In the genomic region with DNA sequence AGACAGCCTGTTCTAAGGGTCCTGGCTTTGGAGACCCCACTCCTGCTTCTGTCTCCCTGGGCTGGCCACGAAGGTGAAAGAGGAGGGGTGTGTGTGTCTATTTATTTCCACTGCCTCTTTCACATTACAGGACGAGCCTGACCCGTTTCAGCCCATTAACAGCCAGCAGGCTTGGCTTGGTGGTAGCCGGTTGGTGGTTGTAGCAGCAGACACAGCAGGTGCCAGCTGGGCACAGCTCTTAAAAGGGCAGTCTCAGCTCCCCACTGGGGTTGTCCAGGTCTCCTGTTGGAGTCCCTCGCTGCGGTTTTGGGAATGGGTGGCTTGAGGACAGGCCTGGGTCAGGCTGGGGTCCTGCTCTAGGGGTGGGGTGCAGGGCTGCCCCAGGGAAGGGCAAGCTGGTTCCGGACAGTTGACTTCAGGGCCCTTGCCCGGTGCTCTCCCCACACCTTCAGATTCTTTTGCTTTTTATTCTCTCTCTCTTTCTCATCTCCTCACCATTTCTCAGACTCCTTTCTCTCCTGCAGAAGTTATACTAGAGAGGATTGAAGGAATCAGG, we compare ENCODE assay signal across 24 cellular contexts.
"Had no signal": no experiment of that assay in that cellular context is flagged by ENCODE, and none has a peak within 500 bp of the region (broad histone marks: within the 10 kb centered on the region; RNA-seq: fewer than 3 reads in every experiment).

No MANE protein-coding gene starts in this region.

- H3K27ac ChIP-seq: brain microvascular endothelial cell, cardiac muscle cell, SJCRH30, VCaP had no signal

- H3K27me3 ChIP-seq: brain microvascular endothelial cell, cardiac muscle cell had no signal

- H3K4me3 ChIP-seq: cardiac muscle cell, SJCRH30 had no signal

- H3K4me1 ChIP-seq: SJCRH30 had no signal

- DNase-seq: activated CD4-positive, alpha-beta T cell treated with anti-CD3 and anti-CD28 coated beads for 4 hours; activated CD8-positive, alpha-beta memory T cell treated with anti-CD3 and anti-CD28 coated beads, Interleukin-2, amount 50 U/mL, for 4 hours; activated CD8-positive, alpha-beta T cell treated with anti-CD3 and anti-CD28 coated beads for 36 hours; activated gamma-delta T cell treated with Interleukin-2 at 50 U/mL for 16 hours; activated naive CD4-positive, alpha-beta T cell treated with anti-CD3 and anti-CD28 coated beads, Interleukin-2, amount 10 ng/mL, durations not matched to agents 7 days and 5 days; activated naive CD8-positive, alpha-beta T cell treated with anti-CD3 and anti-CD28 coated beads for 36 hours; activated T-cell treated with anti-CD3 and anti-CD28 coated beads, Interleukin-2, amount 50 U/mL, for 72 hours; brain microvascular endothelial cell; KG1; NCI-H1048; NCI-H1417 treated with DMSO at 0.1 percent for 48 hours; NCI-H1694; NCI-H2029; NCI-H2107; NCI-H2171 treated with DMSO at 0.1 percent for 48 hours; NCI-H226; NCI-H510A treated with DMSO at 0.1 percent for 48 hours; NCI-H69; SJCRH30; SK-N-SH; T-helper 1 cell had no signal

- H3K9me3 ChIP-seq: SJCRH30, SK-N-SH had no signal

- H3K36me3 ChIP-seq: brain microvascular endothelial cell, cardiac muscle cell, SJCRH30 had no signal

- ATAC-seq: activated CD4-positive, CD25-positive, alpha-beta regulatory T cell treated with anti-CD3 and anti-CD28 coated beads, Interleukin-2, amount 50 U/mL, for 24 hours; activated CD8-positive, alpha-beta T cell treated with anti-CD3 and anti-CD28 coated beads for 36 hours; activated T-cell treated with anti-CD3 and anti-CD28 coated beads, Interleukin-2, amount 50 U/mL, for 72 hours had no signal
